ENCODE assay signal across 10 cellular contexts in the genomic region with DNA sequence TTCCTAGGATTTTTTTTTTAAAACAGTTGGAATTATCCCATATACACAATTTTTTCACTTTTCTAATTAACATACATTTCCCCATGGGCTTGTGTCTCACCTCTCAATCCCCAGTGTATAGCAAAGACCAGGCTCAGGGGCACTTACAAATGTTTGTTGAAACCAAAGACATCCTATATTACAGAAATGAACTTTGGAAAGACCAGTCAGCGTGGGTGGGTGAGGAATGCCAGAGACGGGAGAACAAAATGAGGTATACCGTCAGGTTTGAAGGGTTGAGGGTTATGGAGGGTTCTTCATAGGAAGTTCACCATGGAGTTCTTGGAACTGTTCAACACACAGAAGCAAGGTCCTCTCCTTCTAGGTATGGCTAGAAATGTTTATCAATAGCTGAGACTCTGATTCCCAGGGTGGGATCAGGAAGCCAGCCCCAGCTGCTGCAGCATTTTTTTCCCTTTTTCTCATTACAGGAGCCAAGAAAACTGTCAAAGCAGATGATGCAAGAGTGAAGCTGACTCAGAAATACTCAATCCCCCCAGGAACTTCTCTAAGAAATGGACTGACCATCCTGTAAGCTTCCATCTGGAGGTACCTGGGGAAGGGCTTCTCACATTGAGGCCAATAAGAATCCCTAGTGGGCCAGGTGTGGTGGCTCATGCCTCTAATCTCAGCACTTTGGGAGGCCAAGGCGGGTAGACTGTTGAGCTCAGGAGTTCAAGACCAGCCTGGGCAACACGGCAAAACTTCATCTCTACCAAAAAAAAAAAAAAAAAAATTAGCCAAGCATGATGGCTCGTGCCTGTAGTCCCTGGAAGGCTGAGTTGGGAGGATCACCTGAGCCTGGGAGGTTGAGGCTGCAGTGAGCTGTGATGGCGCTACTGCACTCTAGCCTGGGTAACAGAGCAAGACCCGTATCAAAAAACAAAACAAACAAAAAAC. TPM values are rescaled to one million over a fixed set of nuclear protein-coding genes. Genes with fewer than 3 reads are reported as not detected.
A peak's percentile ranks its signal among the peaks of the same experiment; 100 is the strongest.
DNase-seq lines count a peak whose midpoint lies in the region; ATAC-seq and TF ChIP-seq lines count a peak whose summit lies in the region.
"Had no signal": no experiment of that assay in that cellular context is flagged by ENCODE, and none has a peak within 500 bp of the region (broad histone marks: within the 10 kb centered on the region; RNA-seq: fewer than 3 reads in every experiment).

No MANE protein-coding gene starts in this region.

- H2AFZ ChIP-seq in mammary epithelial cell (ENCODE audit: low read depth, low read length), result no peak overlapping the region

- H3K27ac ChIP-seq in mammary epithelial cell (ENCODE audit: insufficient read depth, low read depth, low read length) (no peak overlapping the region), colonic mucosa (no peak overlapping the region)
- H3K27ac ChIP-seq: upper lobe of right lung had no signal

- H3K79me2 ChIP-seq in mammary epithelial cell (ENCODE audit: insufficient read depth, low read length), result no peaks in the 10 kb centered on the region

- H3K4me2 ChIP-seq in mammary epithelial cell (ENCODE audit: insufficient read depth, low read depth, low read length), result no peak overlapping the region

- no TSS peak for BruUV-seq in mammary epithelial cell (replicated peaks; lab: Mats Ljungman, UMichigan)

- DNase-seq in activated CD4-positive, alpha-beta T cell treated with anti-CD3 and anti-CD28 coated beads, Interleukin-2, amount 10 ng/mL, durations not matched to agents 7 days and 5 days, result no peak
- no peak for DNase-seq in activated CD4-positive, alpha-beta T cell treated with anti-CD3 and anti-CD28 coated beads for 4 hours
- DNase-seq in GM03348 (ENCODE audit: low spot score), result peak; percentile 57
- peak; percentile 12 for DNase-seq in mammary epithelial cell
- no peak for DNase-seq in naive B cell
- no peak for DNase-seq in colonic mucosa
- DNase-seq in islet precursor cell, result no peak
- no peak for DNase-seq in GM13976 (ENCODE audit: low spot score)
- DNase-seq: upper lobe of right lung had no signal

- peaks cover 47% of the 10 kb centered on the region for H3K36me3 Mint-ChIP-seq in activated CD4-positive, alpha-beta T cell treated with anti-CD3 and anti-CD28 coated beads, Interleukin-2, amount 10 ng/mL, durations not matched to agents 7 days and 5 days (ENCODE audit: low read depth)
- H3K36me3 Mint-ChIP-seq in naive B cell, result peaks cover 6 to 8% of the 10 kb centered on the region in 2 donors

- no peaks in the 10 kb centered on the region for H4K20me1 ChIP-seq in mammary epithelial cell (ENCODE audit: insufficient read depth, low read length)

- WGBS in mammary epithelial cell (ENCODE audit: low coverage, missing lambda C conversion rate), result 49% methylated on average over 4 of the region's 8 CpGs

- no peak for ATAC-seq in naive B cell (ENCODE audit: low read depth in 2 of 2)

- TF ChIP-seq CTCF in mammary epithelial cell (conservative IDR thresholded peaks at IDR 0.05 in 1 of 2, IDR thresholded peaks at IDR 0.05 in 1 of 2; ENCODE audit: extremely low read depth in 1 of 2, insufficient read depth in 1 of 2, low read depth in 1 of 2, low read length in 2 of 2) (no peak), colonic mucosa (IDR thresholded peaks at IDR 0.05) (no peak), GM13976 (IDR thresholded peaks at IDR 0.05; ENCODE audit: borderline replicate concordance, control extremely low read depth, extremely low read depth, insufficient read depth, missing control alignments) (no peak)

- H3K36me3 ChIP-seq in mammary epithelial cell (ENCODE audit: insufficient read depth, low read length) (peaks cover 5% of the 10 kb centered on the region), colonic mucosa (peaks cover 10% of the 10 kb centered on the region)

- dilution Hi-C loops in mammary epithelial cell (cut with HindIII; ENCODE audit: low sequenced_read_pairs), result loop anchor here (5.0 kb wide), 2 partner anchors 46 to 116 kb away; no protein-coding TSS in a partner anchor

- H3K9me3 ChIP-seq in mammary epithelial cell (replicated peaks; ENCODE audit: insufficient read depth, low read length), result no peaks in the 10 kb centered on the region
- no peaks in the 10 kb centered on the region for H3K9me3 ChIP-seq in colonic mucosa
- H3K9me3 ChIP-seq: upper lobe of right lung had no signal

- CTCF ChIA-PET in activated CD4-positive, alpha-beta T cell treated with anti-CD3 and anti-CD28 coated beads, Interleukin-2, amount 10 ng/mL, durations not matched to agents 7 days and 5 days (lab: Charles Lee), result interaction anchor here (0.7 to 2.2 kb wide), 11 partner anchors 10 to 240 kb away, joined by 3 to 18 read pairs (median 3); a partner anchor contains a TSS
- CTCF ChIA-PET in mammary epithelial cell (lab: Charles Lee; ENCODE audit: low non-redundant PET), result interaction anchor here (0.6 kb wide), 1 partner anchor 71 kb away, joined by 14 read pairs; no protein-coding TSS in a partner anchor

- H3K9ac ChIP-seq in mammary epithelial cell (ENCODE audit: insufficient read depth, low read length) (no peak overlapping the region), colonic mucosa (ENCODE audit: low read depth in 2 of 2, low read length in 2 of 2) (no peak overlapping the region)

- no peak overlapping the region for H3K4me3 ChIP-seq in mammary epithelial cell (replicated peaks in 1 of 3; ENCODE audit: insufficient read depth in 1 of 3, low read depth in 2 of 3, low read length in 3 of 3)
- no peak overlapping the region for H3K4me3 ChIP-seq in colonic mucosa
- H3K4me3 ChIP-seq: lung, upper lobe of right lung had no signal

- peak overlapping the region; percentile 15 for H3K27ac Mint-ChIP-seq in activated CD4-positive, alpha-beta T cell treated with anti-CD3 and anti-CD28 coated beads, Interleukin-2, amount 10 ng/mL, durations not matched to agents 7 days and 5 days
- peak overlapping the region in 5 of 6 donors; percentile 12 to 49 (median 38) for H3K27ac Mint-ChIP-seq in naive B cell

- in situ Hi-C loops in mammary epithelial cell (cut with MboI; ENCODE audit: low sequenced_read_pairs in 2 of 2) (loop anchor here (10.0 kb wide), 1 partner anchor 123 kb away; no protein-coding TSS in a partner anchor), GM13976 (cut with MboI; ENCODE audit: low sequenced_read_pairs, unreplicated experiment) (no loop called here)

- no peaks in the 10 kb centered on the region for H3K27me3 Mint-ChIP-seq in activated CD4-positive, alpha-beta T cell treated with anti-CD3 and anti-CD28 coated beads, Interleukin-2, amount 10 ng/mL, durations not matched to agents 7 days and 5 days
- H3K27me3 Mint-ChIP-seq in naive B cell, result no peaks in the 10 kb centered on the region

- H3K4me1 Mint-ChIP-seq in activated CD4-positive, alpha-beta T cell treated with anti-CD3 and anti-CD28 coated beads, Interleukin-2, amount 10 ng/mL, durations not matched to agents 7 days and 5 days, result peaks cover 40% of the 10 kb centered on the region
- H3K4me1 Mint-ChIP-seq in naive B cell, result peaks cover 6 to 10% (median 10%) of the 10 kb centered on the region in 3 donors

- peaks cover 3% of the 10 kb centered on the region for H3K9me3 Mint-ChIP-seq in activated CD4-positive, alpha-beta T cell treated with anti-CD3 and anti-CD28 coated beads, Interleukin-2, amount 10 ng/mL, durations not matched to agents 7 days and 5 days
- H3K9me3 Mint-ChIP-seq in naive B cell, result no peaks in the 10 kb centered on the region

- no peak overlapping the region for H3K4me3 Mint-ChIP-seq in activated CD4-positive, alpha-beta T cell treated with anti-CD3 and anti-CD28 coated beads, Interleukin-2, amount 10 ng/mL, durations not matched to agents 7 days and 5 days
- H3K4me3 Mint-ChIP-seq in naive B cell, result no peak overlapping the region

- H3K4me1 ChIP-seq in mammary epithelial cell (ENCODE audit: insufficient read depth, low read length) (no peaks in the 10 kb centered on the region), colonic mucosa (peaks cover 4% of the 10 kb centered on the region)
- H3K4me1 ChIP-seq: upper lobe of right lung had no signal

- intact Hi-C loops in mammary epithelial cell (cut with micrococcal nuclease), result loop anchor here (5.0 kb wide), 1 partner anchor 241 kb away; no protein-coding TSS in a partner anchor
- intact Hi-C loops in colonic mucosa (cut with DNase I), result loop anchor here (5.0 kb wide), 2 partner anchors 46 to 126 kb away; no protein-coding TSS in a partner anchor

- POLR2A ChIA-PET in activated CD4-positive, alpha-beta T cell treated with anti-CD3 and anti-CD28 coated beads, Interleukin-2, amount 10 ng/mL, durations not matched to agents 7 days and 5 days (lab: Charles Lee), result no interaction called here

- H3K27me3 ChIP-seq in mammary epithelial cell (ENCODE audit: insufficient read depth, low read length) (no peaks in the 10 kb centered on the region), colonic mucosa (no peaks in the 10 kb centered on the region)
- H3K27me3 ChIP-seq: upper lobe of right lung had no signal

RNA-seq across cellular contexts. Expression of a gene that starts 15.9 kb away (rescaled TPM):
- 10 to 100 TPM; 29.3 to 31.6 TPM for total RNA-seq in activated CD4-positive, alpha-beta T cell treated with anti-CD3 and anti-CD28 coated beads, Interleukin-2, amount 10 ng/mL, durations not matched to agents 7 days and 5 days
- 10 to 100 TPM; 36.5 to 43.2 TPM for total RNA-seq in mammary epithelial cell
- polyA plus RNA-seq in mammary epithelial cell, result 31.9 TPM
- 36.3 TPM for polyA minus RNA-seq in mammary epithelial cell
- polyA plus RNA-seq in naive B cell (ENCODE audit: low read depth in 6 of 6), result 10 to 100 TPM; 16.0 to 24.6 (median 18.6) TPM
- total RNA-seq in colonic mucosa, result 10 to 100 TPM; 25.4 to 31.9 TPM

Comparison
In these comparisons a context has a peak if more than half of its experiments do, and no peak if none do; other contexts are left out.
1. DNase-seq: peak in GM03348 (single experiment) and mammary epithelial cell (single experiment); none in activated CD4-positive, alpha-beta T cell treated with anti-CD3 and anti-CD28 coated beads, Interleukin-2, amount 10 ng/mL, durations not matched to agents 7 days and 5 days (single experiment), activated CD4-positive, alpha-beta T cell treated with anti-CD3 and anti-CD28 coated beads for 4 hours (0 of 2), naive B cell (single experiment), colonic mucosa (single experiment), islet precursor cell (single experiment) and GM13976 (single experiment).